14 cellular contexts compared by ENCODE assay signal in the genomic region with DNA sequence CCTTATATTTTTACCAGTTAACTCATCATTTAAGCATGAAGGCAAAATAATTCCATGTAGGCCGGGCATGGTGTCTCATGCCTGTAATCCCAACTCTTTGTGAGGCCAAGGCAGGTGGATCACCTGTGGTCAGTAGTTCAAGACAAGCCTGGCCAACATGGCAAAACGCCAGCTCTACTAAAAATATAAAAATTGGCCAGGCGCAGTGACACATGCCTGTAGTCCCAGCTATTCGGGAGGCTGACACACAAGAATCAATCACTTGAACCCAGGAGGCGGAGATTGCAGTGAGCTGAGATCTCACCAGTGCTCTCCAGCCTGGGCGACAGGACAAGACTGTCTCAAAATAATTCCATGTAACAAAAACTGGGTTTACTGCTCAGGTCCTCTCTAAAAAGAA. TPM values are rescaled to one million over a fixed set of nuclear protein-coding genes. Genes with fewer than 3 reads are reported as not detected.
DNase-seq lines count a peak whose midpoint lies in the region; ATAC-seq and TF ChIP-seq lines count a peak whose summit lies in the region.
"Had no signal": no experiment of that assay in that cellular context is flagged by ENCODE, and none has a peak within 500 bp of the region (broad histone marks: within the 10 kb centered on the region; RNA-seq: fewer than 3 reads in every experiment).

No MANE protein-coding gene starts in this region.

- peak overlapping the region; percentile 12 for H3K27ac ChIP-seq in RWPE2 (ENCODE audit: poor library complexity, severe bottlenecking)
- H3K27ac ChIP-seq: tibial artery had no signal

- no peaks in the 10 kb centered on the region for H3K27me3 Mint-ChIP-seq in stimulated activated naive B cell treated with anti-CD40 and anti-IgM and Interleukin-4, amounts not matched to agents 10 μg/mL and 1 μg/mL and 100 μg/mL, for 72 hours

- ATAC-seq in Right ventricle myocardium superior (ENCODE audit: poor library complexity), result peak; percentile 20
- no peak for ATAC-seq in RWPE2 (ENCODE audit: low read depth)
- ATAC-seq in stimulated activated naive B cell treated with anti-CD40 and anti-IgM and Interleukin-4, amounts not matched to agents 10 μg/mL and 1 μg/mL and 100 μg/mL, for 72 hours (replicated peaks), result no peak

- peaks cover 31 to 52% of the 10 kb centered on the region in 2 donors for H3K4me1 Mint-ChIP-seq in stimulated activated naive B cell treated with anti-CD40 and anti-IgM and Interleukin-4, amounts not matched to agents 10 μg/mL and 1 μg/mL and 100 μg/mL, for 72 hours

- peak overlapping the region; percentile 59 for H3K27ac Mint-ChIP-seq in stimulated activated naive B cell treated with anti-CD40 and anti-IgM and Interleukin-4, amounts not matched to agents 10 μg/mL and 1 μg/mL and 100 μg/mL, for 72 hours

- no peaks in the 10 kb centered on the region for H3K9me3 Mint-ChIP-seq in stimulated activated naive B cell treated with anti-CD40 and anti-IgM and Interleukin-4, amounts not matched to agents 10 μg/mL and 1 μg/mL and 100 μg/mL, for 72 hours

- H3K36me3 Mint-ChIP-seq in stimulated activated naive B cell treated with anti-CD40 and anti-IgM and Interleukin-4, amounts not matched to agents 10 μg/mL and 1 μg/mL and 100 μg/mL, for 72 hours, result peaks cover 18 to 41% of the 10 kb centered on the region in 2 donors

- no peak for DNase-seq in Right ventricle myocardium superior
- DNase-seq in cardiac septum (ENCODE audit: low spot score), result no peak
- DNase-seq in RWPE2 (ENCODE audit: low spot score), result no peak
- DNase-seq in glomerular visceral epithelial cell (ENCODE audit: extremely low spot score), result peak; percentile 50
- no peak for DNase-seq in stimulated activated naive B cell treated with anti-CD40 and anti-IgM and Interleukin-4, amounts not matched to agents 10 μg/mL and 1 μg/mL and 100 μg/mL, for 72 hours
- no peak for DNase-seq in nucleus accumbens (lab: John Stamatoyannopoulos, UW)
- DNase-seq in DMS 273 treated with DMSO at 0.1 percent for 48 hours (lab: John Stamatoyannopoulos, UW), result no peak
- no peak for DNase-seq in NAMALWA (ENCODE audit: low spot score)
- DNase-seq: central memory CD4-positive, alpha-beta T cell; NCI-H1694; NCI-H510A treated with DMSO at 0.1 percent for 48 hours; RPMI8226; T-helper 2 cell had no signal

- no peaks in the 10 kb centered on the region for H3K27me3 ChIP-seq in RWPE2 (ENCODE audit: insufficient read depth, poor library complexity, severe bottlenecking)
- H3K27me3 ChIP-seq: tibial artery had no signal

- H3K9me3 ChIP-seq in RWPE2 (ENCODE audit: severe bottlenecking), result no peaks in the 10 kb centered on the region

- no peak overlapping the region for H3K4me3 Mint-ChIP-seq in stimulated activated naive B cell treated with anti-CD40 and anti-IgM and Interleukin-4, amounts not matched to agents 10 μg/mL and 1 μg/mL and 100 μg/mL, for 72 hours

- no peaks in the 10 kb centered on the region for H3K4me1 ChIP-seq in RWPE2 (ENCODE audit: insufficient read depth, poor library complexity, severe bottlenecking)

- H3K36me3 ChIP-seq in RWPE2 (ENCODE audit: low read depth), result peaks cover 23% of the 10 kb centered on the region

- intact Hi-C loops in Right ventricle myocardium superior (cut with DNase I) (no loop called here), cardiac septum (cut with DNase I) (no loop called here)

- TF ChIP-seq CTCF in RWPE2 (IDR thresholded peaks at IDR 0.05; ENCODE audit: poor library complexity, severe bottlenecking), result no peak

- H3K4me3 ChIP-seq in RWPE2 (ENCODE audit: severe bottlenecking), result no peak overlapping the region
- H3K4me3 ChIP-seq: tibial artery had no signal

RNA-seq across cellular contexts. Expression of a gene that starts 18.3 kb away (rescaled TPM):
- total RNA-seq in Right ventricle myocardium superior, result 400 TPM
- 353 TPM for total RNA-seq in cardiac septum

RNA-seq across cellular contexts. Expression of a gene that starts 19.3 kb away (rescaled TPM):
- total RNA-seq in Right ventricle myocardium superior, result 54.2 TPM
- 66.8 TPM for total RNA-seq in cardiac septum

RNA-seq across cellular contexts. Expression of a gene that starts 30.3 kb away (rescaled TPM):
- total RNA-seq in Right ventricle myocardium superior (0.91 TPM), cardiac septum (0.57 TPM)
